In genomic region chr5:94793816-94794198, GRCh38 we compare ENCODE assay signal across 8 cellular contexts.
DNase-seq lines count a peak whose midpoint lies in the region; ATAC-seq and TF ChIP-seq lines count a peak whose summit lies in the region.

No MANE protein-coding gene starts in this region.

- TF ChIP-seq CTCF in GM10248 (IDR thresholded peaks at IDR 0.05; ENCODE audit: control extremely low read depth, extremely low read depth, low read depth, missing control alignments): no peak
- no peak for TF ChIP-seq CTCF in fibroblast of mammary gland (conservative IDR thresholded peaks at IDR 0.05; ENCODE audit: control insufficient read depth, insufficient read depth, low read depth, low read length)

- CTCF ChIA-PET in GM10248 (lab: Yijun Ruan, JAX): interaction anchor here (0.9 to 1.9 kb wide), 7 partner anchors 9 to 181 kb away, joined by 3 to 9 read pairs (median 3); no protein-coding TSS in a partner anchor

- H3K4me3 ChIP-seq in fibroblast of mammary gland (ENCODE audit: control insufficient read depth, low read depth, low read length): no peak overlapping the region

- POLR2A ChIA-PET in GM10248 (lab: Yijun Ruan, JAX): no interaction called here

- ATAC-seq in GM21576 (IDR thresholded peaks at IDR 0.05; ENCODE audit: unreplicated experiment): peak; percentile 33

- H3K27ac ChIP-seq in KOPT-K1 (ENCODE audit: low read depth, low read length, poor library complexity, severe bottlenecking): peak overlapping the region; percentile 90

- H3K36me3 ChIP-seq in KOPT-K1 (ENCODE audit: insufficient read depth, low read length): no peaks in the 10 kb centered on the region

- no peaks in the 10 kb centered on the region for H3K9me3 ChIP-seq in KOPT-K1 (ENCODE audit: insufficient read depth, low read length, poor library complexity, severe bottlenecking)

- DNase-seq in GM10248 (ENCODE audit: extremely low spot score): peak; percentile 48
- peak; percentile 54 for DNase-seq in fibroblast of mammary gland (ENCODE audit: low read depth)
- DNase-seq in NCI-H526 treated with DMSO at 0.1 percent for 48 hours (lab: John Stamatoyannopoulos, UW): no peak
- no peak for DNase-seq in NCI-H1930 (lab: John Stamatoyannopoulos, UW)
- DNase-seq in COR-L47 (lab: John Stamatoyannopoulos, UW): no peak
- no peak for DNase-seq in GF-D8 (lab: John Stamatoyannopoulos, UW)

Comparison
In these comparisons a context has a peak if more than half of its experiments do, and no peak if none do; other contexts are left out.
1. DNase-seq: peak in GM10248 (single experiment) and fibroblast of mammary gland (single experiment); none in NCI-H526 treated with DMSO at 0.1 percent for 48 hours (single experiment), NCI-H1930 (0 of 2), COR-L47 (single experiment) and GF-D8 (single experiment).